In genomic region chr2:178277741-178278197, GRCh38 we compare ENCODE assay signal across 1 cellular context.
TF ChIP-seq lines count a peak whose summit lies in the region.

No MANE protein-coding gene starts in this region.

TF ChIP-seq in K562, 482 proteins besides CTCF, POLR2A, EP300 and RAD21 (continued from another document and continues in another):
- TF ChIP-seq, protein P1, sequence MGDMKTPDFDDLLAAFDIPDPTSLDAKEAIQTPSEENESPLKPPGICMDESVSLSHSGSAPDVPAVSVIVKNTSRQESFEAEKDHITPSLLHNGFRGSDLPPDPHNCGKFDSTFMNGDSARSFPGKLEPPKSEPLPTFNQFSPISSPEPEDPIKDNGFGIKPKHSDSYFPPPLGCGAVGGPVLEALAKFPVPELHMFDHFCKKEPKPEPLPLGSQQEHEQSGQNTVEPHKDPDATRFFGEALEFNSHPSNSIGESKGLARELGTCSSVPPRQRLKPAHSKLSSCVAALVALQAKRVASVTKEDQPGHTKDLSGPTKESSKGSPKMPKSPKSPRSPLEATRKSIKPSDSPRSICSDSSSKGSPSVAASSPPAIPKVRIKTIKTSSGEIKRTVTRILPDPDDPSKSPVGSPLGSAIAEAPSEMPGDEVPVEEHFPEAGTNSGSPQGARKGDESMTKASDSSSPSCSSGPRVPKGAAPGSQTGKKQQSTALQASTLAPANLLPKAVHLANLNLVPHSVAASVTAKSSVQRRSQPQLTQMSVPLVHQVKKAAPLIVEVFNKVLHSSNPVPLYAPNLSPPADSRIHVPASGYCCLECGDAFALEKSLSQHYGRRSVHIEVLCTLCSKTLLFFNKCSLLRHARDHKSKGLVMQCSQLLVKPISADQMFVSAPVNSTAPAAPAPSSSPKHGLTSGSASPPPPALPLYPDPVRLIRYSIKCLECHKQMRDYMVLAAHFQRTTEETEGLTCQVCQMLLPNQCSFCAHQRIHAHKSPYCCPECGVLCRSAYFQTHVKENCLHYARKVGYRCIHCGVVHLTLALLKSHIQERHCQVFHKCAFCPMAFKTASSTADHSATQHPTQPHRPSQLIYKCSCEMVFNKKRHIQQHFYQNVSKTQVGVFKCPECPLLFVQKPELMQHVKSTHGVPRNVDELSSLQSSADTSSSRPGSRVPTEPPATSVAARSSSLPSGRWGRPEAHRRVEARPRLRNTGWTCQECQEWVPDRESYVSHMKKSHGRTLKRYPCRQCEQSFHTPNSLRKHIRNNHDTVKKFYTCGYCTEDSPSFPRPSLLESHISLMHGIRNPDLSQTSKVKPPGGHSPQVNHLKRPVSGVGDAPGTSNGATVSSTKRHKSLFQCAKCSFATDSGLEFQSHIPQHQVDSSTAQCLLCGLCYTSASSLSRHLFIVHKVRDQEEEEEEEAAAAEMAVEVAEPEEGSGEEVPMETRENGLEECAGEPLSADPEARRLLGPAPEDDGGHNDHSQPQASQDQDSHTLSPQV (IDR thresholded peaks at IDR 0.05), result no peak
- TF ChIP-seq TCF3 (CRISPR knock-in tag; IDR thresholded peaks at IDR 0.05) (peak; percentile 31; the same call in 1 of the 2 replicates), ZNF644 (tag; IDR thresholded peaks at IDR 0.05; ENCODE audit: low read depth) (no peak), ZNF408 (CRISPR knock-in tag; IDR thresholded peaks at IDR 0.05; ENCODE audit: low read depth) (no peak), SOX6 (IDR thresholded peaks at IDR 0.05) (no peak; the same call in 1 of the 2 replicates), MYC (IDR thresholded peaks at IDR 0.05; ENCODE audit: low read depth, low read length) (no peak), MYC (CRISPR knock-in tag; IDR thresholded peaks at IDR 0.05; ENCODE audit: borderline replicate concordance, low read depth) (no peak), POLR2H (tag; IDR thresholded peaks at IDR 0.05; ENCODE audit: low read depth) (no peak), U2AF1 (optimal IDR thresholded peaks at IDR 0.05; ENCODE audit: low read depth, low read length) (no peak), ZNF354B (CRISPR knock-in tag; IDR thresholded peaks at IDR 0.05) (no peak), NCOA1 (IDR thresholded peaks at IDR 0.05; ENCODE audit: low read depth) (0 out of 2 replicates have a peak, but pooled peaks have one; percentile 22), TARDBP (IDR thresholded peaks at IDR 0.05) (no peak), ZNF217 (CRISPR knock-in tag; IDR thresholded peaks at IDR 0.05) (no peak), SIX5 (IDR thresholded peaks at IDR 0.05; ENCODE audit: borderline replicate concordance in 1 of 2, insufficient read depth in 1 of 2, low read depth in 1 of 2, low read length in 2 of 2) (no peak), BCOR (IDR thresholded peaks at IDR 0.05) (no peak), HEY1 (CRISPR knock-in tag; IDR thresholded peaks at IDR 0.05; ENCODE audit: borderline replicate concordance) (no peak), FOXM1 (IDR thresholded peaks at IDR 0.05; ENCODE audit: low read depth) (no peak), FOXM1 (CRISPR knock-in tag; IDR thresholded peaks at IDR 0.05; ENCODE audit: low read depth) (no peak), NFE2 (IDR thresholded peaks at IDR 0.05; ENCODE audit: low read depth) (no peak), CBX3 (IDR thresholded peaks at IDR 0.05; ENCODE audit: borderline replicate concordance in 1 of 2, low read length in 2 of 2) (no peak; a peak in 1 of 3 replicates), ETV1 (tag; conservative IDR thresholded peaks at IDR 0.05; ENCODE audit: low read depth) (no peak), CBFA2T3 (IDR thresholded peaks at IDR 0.05) (0 out of 2 replicates have a peak, but pooled peaks have one; percentile 7), ZNF76 (CRISPR knock-in tag; IDR thresholded peaks at IDR 0.05; ENCODE audit: borderline replicate concordance) (no peak), ARID2 (IDR thresholded peaks at IDR 0.05) (peak; percentile 22; the same call in 1 of the 2 replicates), ZNF263 (CRISPR knock-in tag; IDR thresholded peaks at IDR 0.05; ENCODE audit: borderline replicate concordance) (no peak), ZNF146 (CRISPR knock-in tag; IDR thresholded peaks at IDR 0.05; ENCODE audit: unreplicated experiment) (no peak), E2F8 (IDR thresholded peaks at IDR 0.05; ENCODE audit: low read depth, partially characterized antibody) (no peak), POLR2G (IDR thresholded peaks at IDR 0.05; ENCODE audit: low read depth, low read length) (no peak)
- TF ChIP-seq, protein P2, sequence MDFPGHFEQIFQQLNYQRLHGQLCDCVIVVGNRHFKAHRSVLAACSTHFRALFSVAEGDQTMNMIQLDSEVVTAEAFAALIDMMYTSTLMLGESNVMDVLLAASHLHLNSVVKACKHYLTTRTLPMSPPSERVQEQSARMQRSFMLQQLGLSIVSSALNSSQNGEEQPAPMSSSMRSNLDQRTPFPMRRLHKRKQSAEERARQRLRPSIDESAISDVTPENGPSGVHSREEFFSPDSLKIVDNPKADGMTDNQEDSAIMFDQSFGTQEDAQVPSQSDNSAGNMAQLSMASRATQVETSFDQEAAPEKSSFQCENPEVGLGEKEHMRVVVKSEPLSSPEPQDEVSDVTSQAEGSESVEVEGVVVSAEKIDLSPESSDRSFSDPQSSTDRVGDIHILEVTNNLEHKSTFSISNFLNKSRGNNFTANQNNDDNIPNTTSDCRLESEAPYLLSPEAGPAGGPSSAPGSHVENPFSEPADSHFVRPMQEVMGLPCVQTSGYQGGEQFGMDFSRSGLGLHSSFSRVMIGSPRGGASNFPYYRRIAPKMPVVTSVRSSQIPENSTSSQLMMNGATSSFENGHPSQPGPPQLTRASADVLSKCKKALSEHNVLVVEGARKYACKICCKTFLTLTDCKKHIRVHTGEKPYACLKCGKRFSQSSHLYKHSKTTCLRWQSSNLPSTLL (IDR thresholded peaks at IDR 0.05), result 0 out of 2 replicates have a peak, but pooled peaks have one; percentile 33
- TF ChIP-seq, protein P3, sequence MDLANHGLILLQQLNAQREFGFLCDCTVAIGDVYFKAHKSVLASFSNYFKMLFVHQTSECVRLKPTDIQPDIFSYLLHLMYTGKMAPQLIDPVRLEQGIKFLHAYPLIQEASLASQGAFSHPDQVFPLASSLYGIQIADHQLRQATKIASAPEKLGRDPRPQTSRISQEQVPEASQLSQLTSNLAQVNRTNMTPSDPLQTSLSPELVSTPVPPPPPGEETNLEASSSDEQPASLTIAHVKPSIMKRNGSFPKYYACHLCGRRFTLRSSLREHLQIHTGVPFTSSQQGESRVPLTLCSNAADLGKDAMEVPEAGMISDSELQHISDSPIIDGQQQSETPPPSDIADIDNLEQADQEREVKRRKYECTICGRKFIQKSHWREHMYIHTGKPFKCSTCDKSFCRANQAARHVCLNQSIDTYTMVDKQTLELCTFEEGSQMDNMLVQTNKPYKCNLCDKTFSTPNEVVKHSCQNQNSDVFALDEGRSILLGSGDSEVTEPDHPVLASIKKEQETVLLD (IDR thresholded peaks at IDR 0.05), result 0 out of 2 replicates have a peak, but pooled peaks have one; percentile 59
- TF ChIP-seq, protein P4, sequence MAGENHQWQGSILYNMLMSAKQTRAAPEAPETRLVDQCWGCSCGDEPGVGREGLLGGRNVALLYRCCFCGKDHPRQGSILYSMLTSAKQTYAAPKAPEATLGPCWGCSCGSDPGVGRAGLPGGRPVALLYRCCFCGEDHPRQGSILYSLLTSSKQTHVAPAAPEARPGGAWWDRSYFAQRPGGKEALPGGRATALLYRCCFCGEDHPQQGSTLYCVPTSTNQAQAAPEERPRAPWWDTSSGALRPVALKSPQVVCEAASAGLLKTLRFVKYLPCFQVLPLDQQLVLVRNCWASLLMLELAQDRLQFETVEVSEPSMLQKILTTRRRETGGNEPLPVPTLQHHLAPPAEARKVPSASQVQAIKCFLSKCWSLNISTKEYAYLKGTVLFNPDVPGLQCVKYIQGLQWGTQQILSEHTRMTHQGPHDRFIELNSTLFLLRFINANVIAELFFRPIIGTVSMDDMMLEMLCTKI (IDR thresholded peaks at IDR 0.05; ENCODE audit: partially characterized antibody), result no peak
- TF ChIP-seq, protein P5, sequence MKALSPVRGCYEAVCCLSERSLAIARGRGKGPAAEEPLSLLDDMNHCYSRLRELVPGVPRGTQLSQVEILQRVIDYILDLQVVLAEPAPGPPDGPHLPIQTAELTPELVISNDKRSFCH (CRISPR knock-in tag; IDR thresholded peaks at IDR 0.05), result no peak
- TF ChIP-seq, protein P5 (tag; IDR thresholded peaks at IDR 0.05), result no peak
- TF ChIP-seq, protein P6, sequence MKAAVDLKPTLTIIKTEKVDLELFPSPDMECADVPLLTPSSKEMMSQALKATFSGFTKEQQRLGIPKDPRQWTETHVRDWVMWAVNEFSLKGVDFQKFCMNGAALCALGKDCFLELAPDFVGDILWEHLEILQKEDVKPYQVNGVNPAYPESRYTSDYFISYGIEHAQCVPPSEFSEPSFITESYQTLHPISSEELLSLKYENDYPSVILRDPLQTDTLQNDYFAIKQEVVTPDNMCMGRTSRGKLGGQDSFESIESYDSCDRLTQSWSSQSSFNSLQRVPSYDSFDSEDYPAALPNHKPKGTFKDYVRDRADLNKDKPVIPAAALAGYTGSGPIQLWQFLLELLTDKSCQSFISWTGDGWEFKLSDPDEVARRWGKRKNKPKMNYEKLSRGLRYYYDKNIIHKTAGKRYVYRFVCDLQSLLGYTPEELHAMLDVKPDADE (conservative IDR thresholded peaks at IDR 0.05; ENCODE audit: control insufficient read depth, low read depth, low read length), result no peak
- TF ChIP-seq, protein P7, sequence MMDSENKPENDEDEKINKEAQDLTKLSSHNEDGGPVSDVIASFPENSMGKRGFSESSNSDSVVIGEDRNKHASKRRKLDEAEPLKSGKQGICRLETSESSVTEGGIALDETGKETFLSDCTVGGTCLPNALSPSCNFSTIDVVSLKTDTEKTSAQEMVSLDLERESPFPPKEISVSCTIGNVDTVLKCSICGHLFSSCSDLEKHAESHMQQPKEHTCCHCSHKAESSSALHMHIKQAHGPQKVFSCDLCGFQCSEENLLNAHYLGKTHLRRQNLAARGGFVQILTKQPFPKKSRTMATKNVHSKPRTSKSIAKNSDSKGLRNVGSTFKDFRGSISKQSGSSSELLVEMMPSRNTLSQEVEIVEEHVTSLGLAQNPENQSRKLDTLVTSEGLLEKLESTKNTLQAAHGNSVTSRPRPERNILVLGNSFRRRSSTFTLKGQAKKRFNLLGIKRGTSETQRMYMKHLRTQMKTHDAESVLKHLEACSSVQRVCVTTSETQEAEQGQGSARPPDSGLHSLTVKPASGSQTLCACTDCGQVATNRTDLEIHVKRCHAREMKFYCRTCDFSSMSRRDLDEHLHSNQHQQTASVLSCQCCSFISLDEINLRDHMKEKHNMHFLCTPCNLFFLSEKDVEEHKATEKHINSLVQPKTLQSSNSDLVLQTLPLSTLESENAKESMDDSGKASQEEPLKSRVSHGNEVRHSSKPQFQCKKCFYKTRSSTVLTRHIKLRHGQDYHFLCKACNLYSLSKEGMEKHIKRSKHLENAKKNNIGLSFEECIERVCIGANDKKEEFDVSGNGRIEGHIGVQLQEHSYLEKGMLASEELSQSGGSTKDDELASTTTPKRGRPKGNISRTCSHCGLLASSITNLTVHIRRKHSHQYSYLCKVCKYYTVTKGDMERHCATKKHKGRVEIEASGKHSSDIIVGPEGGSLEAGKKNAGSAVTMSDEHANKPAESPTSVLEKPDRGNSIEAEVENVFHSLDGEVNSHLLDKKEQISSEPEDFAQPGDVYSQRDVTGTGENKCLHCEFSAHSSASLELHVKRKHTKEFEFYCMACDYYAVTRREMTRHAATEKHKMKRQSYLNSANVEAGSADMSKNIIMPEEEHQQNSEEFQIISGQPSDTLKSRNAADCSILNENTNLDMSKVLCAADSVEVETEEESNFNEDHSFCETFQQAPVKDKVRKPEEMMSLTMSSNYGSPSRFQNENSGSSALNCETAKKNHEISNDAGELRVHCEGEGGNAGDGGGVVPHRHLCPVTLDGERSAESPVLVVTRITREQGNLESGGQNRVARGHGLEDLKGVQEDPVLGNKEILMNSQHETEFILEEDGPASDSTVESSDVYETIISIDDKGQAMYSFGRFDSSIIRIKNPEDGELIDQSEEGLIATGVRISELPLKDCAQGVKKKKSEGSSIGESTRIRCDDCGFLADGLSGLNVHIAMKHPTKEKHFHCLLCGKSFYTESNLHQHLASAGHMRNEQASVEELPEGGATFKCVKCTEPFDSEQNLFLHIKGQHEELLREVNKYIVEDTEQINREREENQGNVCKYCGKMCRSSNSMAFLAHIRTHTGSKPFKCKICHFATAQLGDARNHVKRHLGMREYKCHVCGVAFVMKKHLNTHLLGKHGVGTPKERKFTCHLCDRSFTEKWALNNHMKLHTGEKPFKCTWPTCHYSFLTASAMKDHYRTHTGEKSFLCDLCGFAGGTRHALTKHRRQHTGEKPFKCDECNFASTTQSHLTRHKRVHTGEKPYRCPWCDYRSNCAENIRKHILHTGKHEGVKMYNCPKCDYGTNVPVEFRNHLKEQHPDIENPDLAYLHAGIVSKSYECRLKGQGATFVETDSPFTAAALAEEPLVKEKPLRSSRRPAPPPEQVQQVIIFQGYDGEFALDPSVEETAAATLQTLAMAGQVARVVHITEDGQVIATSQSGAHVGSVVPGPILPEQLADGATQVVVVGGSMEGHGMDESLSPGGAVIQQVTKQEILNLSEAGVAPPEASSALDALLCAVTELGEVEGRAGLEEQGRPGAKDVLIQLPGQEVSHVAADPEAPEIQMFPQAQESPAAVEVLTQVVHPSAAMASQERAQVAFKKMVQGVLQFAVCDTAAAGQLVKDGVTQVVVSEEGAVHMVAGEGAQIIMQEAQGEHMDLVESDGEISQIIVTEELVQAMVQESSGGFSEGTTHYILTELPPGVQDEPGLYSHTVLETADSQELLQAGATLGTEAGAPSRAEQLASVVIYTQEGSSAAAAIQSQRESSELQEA (IDR thresholded peaks at IDR 0.05; ENCODE audit: low read depth), result peak; percentile 59; the same call in 1 of the 2 replicates
